9 cellular contexts compared by ENCODE assay signal in genomic region chr2:20514596-20515269, GRCh38.
DNase-seq lines count a peak whose midpoint lies in the region; ATAC-seq and TF ChIP-seq lines count a peak whose summit lies in the region.
"Had no signal": no experiment of that assay in that cellular context is flagged by ENCODE, and none has a peak within 500 bp of the region (broad histone marks: within the 10 kb centered on the region; RNA-seq: fewer than 3 reads in every experiment).

No MANE protein-coding gene starts in this region.

- TF ChIP-seq POLR2A in suprapubic skin (IDR thresholded peaks at IDR 0.05): no peak

- no peak for TF ChIP-seq EP300 in suprapubic skin (IDR thresholded peaks at IDR 0.05)

- TF ChIP-seq CTCF in brain microvascular endothelial cell (IDR thresholded peaks at IDR 0.05; ENCODE audit: low read depth, low read length, missing control alignments) (peak; percentile 18), suprapubic skin (IDR thresholded peaks at IDR 0.05) (no peak)

- peaks cover 41% of the 10 kb centered on the region for H3K4me1 ChIP-seq in suprapubic skin

- H3K27ac ChIP-seq in brain microvascular endothelial cell (peak overlapping the region; percentile 96), suprapubic skin (peak overlapping the region; percentile 78)

- H3K9me3 ChIP-seq in suprapubic skin: no peaks in the 10 kb centered on the region

- H3K4me3 ChIP-seq in brain microvascular endothelial cell (ENCODE audit: low read depth, low read length): no peak overlapping the region
- H3K4me3 ChIP-seq in suprapubic skin: no peak overlapping the region

- DNase-seq in HPDE6-E6E7 (ENCODE audit: extremely low spot score) (peak; percentile 95), brain microvascular endothelial cell (peak; percentile 98), islet precursor cell (peak; percentile 83), suprapubic skin (ENCODE audit: low spot score in 2 of 2) (peak in 1 of 2 donors; percentile 75)
- no peak for DNase-seq in stimulated activated CD4-positive, alpha-beta T cell treated with anti-CD3 and anti-CD28 coated beads, Interleukin-2, amount 100 ng/mL, for 24 hours
- no peak for DNase-seq in stimulated activated CD4-positive, alpha-beta T cell treated with anti-CD3 and anti-CD28 coated beads, Interleukin-4, amount 100 ng/mL, for 24 hours
- no peak for DNase-seq in stimulated activated naive CD8-positive, alpha-beta T cell treated with anti-CD3 and anti-CD28 coated beads, Interleukin-15, Interleukin-2, amounts not matched to agents 100 U/mL and 50 U/mL, for 24 hours
- DNase-seq: activated T-cell treated with anti-CD3 and anti-CD28 coated beads for 4 hours had no signal

- in situ Hi-C loops in brain microvascular endothelial cell (cut with HindIII; ENCODE audit: low pct_ligation_motif_present, low sequenced_read_pairs): no loop called here

- no peaks in the 10 kb centered on the region for H3K27me3 ChIP-seq in brain microvascular endothelial cell (replicated peaks)
- H3K27me3 ChIP-seq in suprapubic skin: no peaks in the 10 kb centered on the region

- WGBS in suprapubic skin: 88% methylated on average over 8 of the region's 8 CpGs

- ATAC-seq in GM21381 (IDR thresholded peaks at IDR 0.05; ENCODE audit: unreplicated experiment): no peak
- no peak for ATAC-seq in stimulated activated naive CD8-positive, alpha-beta T cell treated with anti-CD3 and anti-CD28 coated beads, Interleukin-15, Interleukin-2, amounts not matched to agents 100 U/mL and 50 U/mL, for 24 hours

- H3K36me3 ChIP-seq in brain microvascular endothelial cell (replicated peaks): no peaks in the 10 kb centered on the region
- H3K36me3 ChIP-seq in suprapubic skin: no peaks in the 10 kb centered on the region

Comparison
In these comparisons a context has a peak if more than half of its experiments do, and no peak if none do; other contexts are left out.
1. DNase-seq: peak in HPDE6-E6E7 (single experiment), brain microvascular endothelial cell (single experiment) and islet precursor cell (single experiment); none in stimulated activated CD4-positive, alpha-beta T cell treated with anti-CD3 and anti-CD28 coated beads, Interleukin-2, amount 100 ng/mL, for 24 hours (0 of 2), stimulated activated CD4-positive, alpha-beta T cell treated with anti-CD3 and anti-CD28 coated beads, Interleukin-4, amount 100 ng/mL, for 24 hours (single experiment) and stimulated activated naive CD8-positive, alpha-beta T cell treated with anti-CD3 and anti-CD28 coated beads, Interleukin-15, Interleukin-2, amounts not matched to agents 100 U/mL and 50 U/mL, for 24 hours (single experiment).